In genomic region chr1:46687095-46687659, GRCh38 we compare ENCODE assay signal across 11 cellular contexts. TPM values are rescaled to one million over a fixed set of nuclear protein-coding genes. Genes with fewer than 3 reads are reported as not detected.
A peak's percentile ranks its signal among the peaks of the same experiment; 100 is the strongest.
DNase-seq lines count a peak whose midpoint lies in the region; ATAC-seq and TF ChIP-seq lines count a peak whose summit lies in the region.
"Had no signal": no experiment of that assay in that cellular context is flagged by ENCODE, and none has a peak within 500 bp of the region (broad histone marks: within the 10 kb centered on the region; RNA-seq: fewer than 3 reads in every experiment).

No MANE protein-coding gene starts in this region.

- H3K27ac Mint-ChIP-seq in T-helper 2 cell treated with Interferon-gamma antibody and Interleukin-4, amounts not matched to agents 5 μg/mL and 100 μg/mL, for 36 hours = peak overlapping the region; percentile 67
- peak overlapping the region; percentile 37 to 62 for H3K27ac Mint-ChIP-seq in T-cell
- H3K27ac Mint-ChIP-seq: activated CD4-positive, alpha-beta memory T cell treated with anti-CD3 and anti-CD28 coated beads, Interleukin-2, amount 10 ng/mL, durations not matched to agents 7 days and 5 days had no signal

- no peak for ATAC-seq in T-cell (replicated peaks in 1 of 4)
- peak; percentile 64 to 77 for ATAC-seq in right cardiac atrium
- no peak for ATAC-seq in HG03521 (IDR thresholded peaks at IDR 0.05; ENCODE audit: unreplicated experiment)
- ATAC-seq in HG03460 (IDR thresholded peaks at IDR 0.05; ENCODE audit: unreplicated experiment) = no peak

- POLR2A ChIA-PET in T-cell (lab: Charles Lee) = interaction anchor here in 1 of 2 donors (0.6 kb wide), 1 partner anchor 15 kb away, joined by 3 read pairs; no protein-coding TSS in a partner anchor

- no peak for TF ChIP-seq CTCF in tibial artery (IDR thresholded peaks at IDR 0.05)

- 63% methylated on average over 2 of the region's 2 CpGs for WGBS in right cardiac atrium

- H3K36me3 Mint-ChIP-seq in T-helper 2 cell treated with Interferon-gamma antibody and Interleukin-4, amounts not matched to agents 5 μg/mL and 100 μg/mL, for 36 hours (ENCODE audit: low read depth) = peaks cover 64% of the 10 kb centered on the region
- H3K36me3 Mint-ChIP-seq in T-cell = peaks cover 73% of the 10 kb centered on the region

- no peak overlapping the region for H3K4me3 ChIP-seq in right cardiac atrium (ENCODE audit: low read length)
- H3K4me3 ChIP-seq in tibial artery = no peak overlapping the region

- H3K4me1 ChIP-seq in right cardiac atrium (ENCODE audit: control insufficient read depth, insufficient read depth, low read length) (peaks cover 5% of the 10 kb centered on the region), tibial artery (peaks cover 0 to 10% (median 5%) of the 10 kb centered on the region in 4 donors)

- no peak for DNase-seq in T-helper 2 cell treated with Interferon-gamma antibody and Interleukin-4, amounts not matched to agents 5 μg/mL and 100 μg/mL, for 36 hours (ENCODE audit: low spot score)
- DNase-seq in T-helper 2 cell (no peak), T-cell (no peak), right cardiac atrium (peak; percentile 82 to 90 (median 86)), tibial artery (peak; percentile 67 to 80)
- no peak for DNase-seq in stimulated activated CD4-positive, alpha-beta T cell treated with anti-CD3 and anti-CD28 coated beads, Interleukin-1b, Interleukin-23, amount 100 ng/mL, for 48 hours
- DNase-seq: activated CD4-positive, alpha-beta memory T cell treated with anti-CD3 and anti-CD28 coated beads, Interleukin-2, amount 10 ng/mL, durations not matched to agents 7 days and 5 days had no signal

- peaks cover 58 to 93% (median 90%) of the 10 kb centered on the region in 3 donors for H3K36me3 ChIP-seq in tibial artery

- H3K4me1 Mint-ChIP-seq in T-helper 2 cell treated with Interferon-gamma antibody and Interleukin-4, amounts not matched to agents 5 μg/mL and 100 μg/mL, for 36 hours (ENCODE audit: low read depth) = peaks cover 18% of the 10 kb centered on the region
- peaks cover 5 to 17% (median 13%) of the 10 kb centered on the region in 3 donors for H3K4me1 Mint-ChIP-seq in T-cell

- intact Hi-C loops in right cardiac atrium (cut with DNase I) = no loop called here
- intact Hi-C loops in tibial artery (cut with DNase I; ENCODE audit: low total_unique reads) = no loop called here

- no peaks in the 10 kb centered on the region for H3K9me3 ChIP-seq in right cardiac atrium (ENCODE audit: control insufficient read depth, low read length)
- no peaks in the 10 kb centered on the region for H3K9me3 ChIP-seq in tibial artery

- no peaks in the 10 kb centered on the region for H3K27me3 Mint-ChIP-seq in T-helper 2 cell treated with Interferon-gamma antibody and Interleukin-4, amounts not matched to agents 5 μg/mL and 100 μg/mL, for 36 hours (ENCODE audit: low read depth)
- no peaks in the 10 kb centered on the region for H3K27me3 Mint-ChIP-seq in T-cell
- H3K27me3 Mint-ChIP-seq: activated CD4-positive, alpha-beta memory T cell treated with anti-CD3 and anti-CD28 coated beads, Interleukin-2, amount 10 ng/mL, durations not matched to agents 7 days and 5 days; stimulated activated naive CD8-positive, alpha-beta T cell treated with anti-CD3 and anti-CD28 coated beads, Interleukin-15, Interleukin-2, amounts not matched to agents 100 ng/mL and 50 ng/mL, for 24 hours had no signal

- H3K4me3 Mint-ChIP-seq in T-helper 2 cell treated with Interferon-gamma antibody and Interleukin-4, amounts not matched to agents 5 μg/mL and 100 μg/mL, for 36 hours = no peak overlapping the region
- H3K4me3 Mint-ChIP-seq in T-cell = peak overlapping the region in 1 of 3 donors; percentile 12
- H3K4me3 Mint-ChIP-seq: activated CD4-positive, alpha-beta memory T cell treated with anti-CD3 and anti-CD28 coated beads, Interleukin-2, amount 10 ng/mL, durations not matched to agents 7 days and 5 days; CD14-positive monocyte; stimulated activated naive CD8-positive, alpha-beta T cell treated with anti-CD3 and anti-CD28 coated beads, Interleukin-15, Interleukin-2, amounts not matched to agents 100 ng/mL and 50 ng/mL, for 24 hours had no signal

- H3K9me3 Mint-ChIP-seq in T-helper 2 cell treated with Interferon-gamma antibody and Interleukin-4, amounts not matched to agents 5 μg/mL and 100 μg/mL, for 36 hours = no peaks in the 10 kb centered on the region
- no peaks in the 10 kb centered on the region for H3K9me3 Mint-ChIP-seq in T-cell
- H3K9me3 Mint-ChIP-seq: activated CD4-positive, alpha-beta memory T cell treated with anti-CD3 and anti-CD28 coated beads, Interleukin-2, amount 10 ng/mL, durations not matched to agents 7 days and 5 days; CD14-positive monocyte; stimulated activated naive CD8-positive, alpha-beta T cell treated with anti-CD3 and anti-CD28 coated beads, Interleukin-15, Interleukin-2, amounts not matched to agents 100 ng/mL and 50 ng/mL, for 24 hours had no signal

- CTCF ChIA-PET in T-cell (lab: Charles Lee) = no interaction called here

- H3K27me3 ChIP-seq in right cardiac atrium (ENCODE audit: control insufficient read depth, insufficient read depth) = no peaks in the 10 kb centered on the region
- H3K27me3 ChIP-seq in tibial artery = no peaks in the 10 kb centered on the region

- H3K27ac ChIP-seq in right cardiac atrium (ENCODE audit: low read length) (no peak overlapping the region), tibial artery (peak overlapping the region; percentile 0 to 14)

RNA-seq across cellular contexts. Expression of gene TEX38, which starts 15.5 kb away (rescaled TPM):
- not detected for total RNA-seq in T-cell
- not detected for total RNA-seq in right cardiac atrium
- polyA plus RNA-seq in right cardiac atrium = 0.14 TPM
- total RNA-seq: activated CD4-positive, alpha-beta memory T cell treated with anti-CD3 and anti-CD28 coated beads, Interleukin-2, amount 10 ng/mL, durations not matched to agents 7 days and 5 days had no signal
- polyA plus RNA-seq: CD14-positive monocyte had no signal

RNA-seq across cellular contexts. Expression of gene ATPAF1, which starts 19.0 kb away (rescaled TPM):
- 10 to 100 TPM; 22.0 to 31.2 (median 26.0) TPM for total RNA-seq in T-cell
- total RNA-seq in right cardiac atrium = 100 to 1,000 TPM; 144 to 181 (median 166) TPM
- polyA plus RNA-seq in right cardiac atrium = 218 TPM

RNA-seq across cellular contexts. Expression of gene EFCAB14, which starts 31.7 kb away (rescaled TPM):
- total RNA-seq in T-cell (10 to 100 TPM; 78.0 to 90.2 (median 82.5) TPM), right cardiac atrium (10 to 100 TPM; 67.9 to 78.3 (median 75.5) TPM)
- 21.3 TPM for polyA plus RNA-seq in right cardiac atrium

Comparison
In these comparisons a context has a peak if more than half of its experiments do, and no peak if none do; other contexts are left out.
1. DNase-seq: peak in right cardiac atrium (3 of 3) and tibial artery (2 of 2); none in T-helper 2 cell treated with Interferon-gamma antibody and Interleukin-4, amounts not matched to agents 5 μg/mL and 100 μg/mL, for 36 hours (single experiment), T-helper 2 cell (0 of 5), T-cell (0 of 34) and stimulated activated CD4-positive, alpha-beta T cell treated with anti-CD3 and anti-CD28 coated beads, Interleukin-1b, Interleukin-23, amount 100 ng/mL, for 48 hours (single experiment).
2. ATAC-seq: peak in right cardiac atrium (2 of 2); none in T-cell (0 of 4), HG03521 (single experiment) and HG03460 (single experiment).
3. RNA of gene ATPAF1, which starts 19.0 kb away (total RNA-seq): 144 to 181 TPM in right cardiac atrium; 22.0 to 31.2 TPM in T-cell; every median in the first group is over 4 times any median in the second.